In the genomic region with DNA sequence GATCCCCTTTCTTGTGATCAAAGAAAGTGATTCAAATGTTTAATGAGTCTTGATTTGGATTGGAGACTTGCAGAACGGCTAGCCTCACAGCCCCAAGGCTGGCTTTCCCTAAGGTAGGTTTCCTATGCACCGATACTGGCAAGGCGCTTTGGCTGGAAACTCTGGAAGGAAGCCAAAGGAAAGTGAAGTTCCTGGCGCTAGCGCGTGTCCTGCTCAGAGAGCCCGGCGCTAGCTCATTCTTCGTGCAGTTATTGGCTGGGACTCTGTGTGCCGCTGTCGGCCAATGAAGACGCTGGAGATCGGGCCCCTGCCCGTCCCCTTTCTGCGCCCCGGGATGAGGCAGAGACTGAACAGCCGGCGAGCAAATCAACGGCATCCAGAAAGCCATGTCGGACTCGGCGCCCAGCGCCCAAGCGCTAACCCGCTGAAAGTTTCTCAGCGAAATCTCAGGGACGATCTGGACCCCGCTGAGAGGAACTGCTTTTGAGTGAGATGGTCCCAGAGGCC, we compare ENCODE assay signal across 8 cellular contexts. TPM values are rescaled to one million over a fixed set of nuclear protein-coding genes. Genes with fewer than 3 reads are reported as not detected.
DNase-seq lines count a peak whose midpoint lies in the region; ATAC-seq and TF ChIP-seq lines count a peak whose summit lies in the region.

A gene (plus strand): TSS at position 342 of the 507 bp plus-strand sequence. CDS start 151 bp downstream, at position 493.

- H3K27me3 ChIP-seq in esophagus muscularis mucosa (no peaks in the 10 kb centered on the region), mononuclear cell (ENCODE audit: insufficient read depth, low read length) (peaks cover 71% of the 10 kb centered on the region)

- ATAC-seq in GM19043 (IDR thresholded peaks at IDR 0.05; ENCODE audit: low read depth, unreplicated experiment) (peak; percentile 98), HG03196 (IDR thresholded peaks at IDR 0.05; ENCODE audit: unreplicated experiment) (peak; percentile 99)
- peak; percentile 89 for ATAC-seq in stimulated activated naive CD8-positive, alpha-beta T cell treated with anti-CD3 and anti-CD28 coated beads, Interleukin-15, amount 100 ng/mL, for 72 hours

- H3K4me3 ChIP-seq in esophagus muscularis mucosa (peak within 1 kb of the TSS; percentile 64 to 75 (median 68)), mononuclear cell (ENCODE audit: low read length) (peak within 1 kb of the TSS; percentile 9)

- H3K9me3 Mint-ChIP-seq in stimulated activated naive CD8-positive, alpha-beta T cell treated with anti-CD3 and anti-CD28 coated beads, Interleukin-15, amount 100 ng/mL, for 72 hours = no peaks in the 10 kb centered on the region

- TF ChIP-seq CTCF in C4-2B (conservative IDR thresholded peaks at IDR 0.05) (peak; percentile 28), esophagus muscularis mucosa (IDR thresholded peaks at IDR 0.05) (peak; percentile 40 to 64 (median 58))

- 1% methylated on average over 22 of the region's 28 CpGs for WGBS in esophagus muscularis mucosa

- no peak within 1 kb of the TSS for H3K27ac ChIP-seq in C4-2B
- H3K27ac ChIP-seq in esophagus muscularis mucosa (replicated peaks in 1 of 4) = peak within 1 kb of the TSS; percentile 84 to 93 (median 89)

- no peak for TF ChIP-seq EP300 in esophagus muscularis mucosa (IDR thresholded peaks at IDR 0.05)

- H3K4me1 ChIP-seq in esophagus muscularis mucosa (peaks cover 39 to 49% (median 48%) of the 10 kb centered on the region in 4 donors), mononuclear cell (ENCODE audit: insufficient read depth, low read length) (peaks cover 23% of the 10 kb centered on the region)

- intact Hi-C loops in esophagus muscularis mucosa (cut with DNase I) = loop anchor here (2.0 to 5.0 kb wide), 2 partner anchors 39 to 82 kb away; no protein-coding TSS in a partner anchor

- peaks cover 74% of the 10 kb centered on the region for H3K27me3 Mint-ChIP-seq in stimulated activated naive CD8-positive, alpha-beta T cell treated with anti-CD3 and anti-CD28 coated beads, Interleukin-15, amount 100 ng/mL, for 72 hours

- no peak for TF ChIP-seq POLR2A in esophagus muscularis mucosa (IDR thresholded peaks at IDR 0.05; ENCODE audit: low read depth)

- no peaks in the 10 kb centered on the region for H3K9me3 ChIP-seq in esophagus muscularis mucosa
- no peaks in the 10 kb centered on the region for H3K9me3 ChIP-seq in mononuclear cell (ENCODE audit: low read depth, low read length)

- DNase-seq in NCI-H446 treated with DMSO at 0.1 percent for 48 hours (lab: John Stamatoyannopoulos, UW) (peak; percentile 79), esophagus muscularis mucosa (ENCODE audit: extremely low spot score) (peak; percentile 97)
- peak; percentile 69 for DNase-seq in activated CD8-positive, alpha-beta memory T cell treated with anti-CD3 and anti-CD28 coated beads for 24 hours
- DNase-seq in stimulated activated naive CD8-positive, alpha-beta T cell treated with anti-CD3 and anti-CD28 coated beads, Interleukin-15, amount 100 ng/mL, for 72 hours = peak in 1 of 2 donors; percentile 55

- peak within 1 kb of the TSS; percentile 85 to 93 for H3K4me3 Mint-ChIP-seq in stimulated activated naive CD8-positive, alpha-beta T cell treated with anti-CD3 and anti-CD28 coated beads, Interleukin-15, amount 100 ng/mL, for 72 hours

- H3K36me3 ChIP-seq in esophagus muscularis mucosa = peaks cover 0 to 6% (median 0%) of the 10 kb centered on the region in 4 donors

- H3K4me1 Mint-ChIP-seq in stimulated activated naive CD8-positive, alpha-beta T cell treated with anti-CD3 and anti-CD28 coated beads, Interleukin-15, amount 100 ng/mL, for 72 hours = peaks cover 33% of the 10 kb centered on the region

- no peak within 1 kb of the TSS for H3K27ac Mint-ChIP-seq in stimulated activated naive CD8-positive, alpha-beta T cell treated with anti-CD3 and anti-CD28 coated beads, Interleukin-15, amount 100 ng/mL, for 72 hours

RNA-seq across cellular contexts. Expression of the gene that starts here (rescaled TPM):
- total RNA-seq in esophagus muscularis mucosa = 10 to 100 TPM; 56.5 to 81.1 (median 65.5) TPM
- total RNA-seq in mononuclear cell = 0.42 TPM

Comparison
In these comparisons a context has a peak if more than half of its experiments do, and no peak if none do; other contexts are left out.
1. RNA of the gene that starts here (total RNA-seq): 56.5 to 81.1 TPM in esophagus muscularis mucosa; 0.42 TPM in mononuclear cell (single experiment); every median in the first group is over 10 times any median in the second.
2. Peak in every context shown above with its lines, with median percentiles within 50 percentile points of each other: ATAC-seq.